In genomic region chr4:1090465-1091440, GRCh38 we compare ENCODE assay signal across 17 cellular contexts. TPM values are rescaled to one million over a fixed set of nuclear protein-coding genes. Genes with fewer than 3 reads are reported as not detected.
DNase-seq lines count a peak whose midpoint lies in the region; ATAC-seq and TF ChIP-seq lines count a peak whose summit lies in the region.
"Had no signal": no experiment of that assay in that cellular context is flagged by ENCODE, and none has a peak within 500 bp of the region (broad histone marks: within the 10 kb centered on the region; RNA-seq: fewer than 3 reads in every experiment).

No MANE protein-coding gene starts in this region.

- TF ChIP-seq CTCF in H9 (conservative IDR thresholded peaks at IDR 0.05), result no peak

- no peak overlapping the region for H2BK120ac ChIP-seq in H9 (ENCODE audit: low read depth, low read length, poor library complexity, severe bottlenecking)

- no peak overlapping the region for H3K9ac ChIP-seq in H9 (ENCODE audit: extremely low read depth, insufficient read length, low read length)

- no peaks in the 10 kb centered on the region for H3K79me2 ChIP-seq in H9 (ENCODE audit: insufficient read depth, low read length)

- H3K56ac ChIP-seq in H9 (ENCODE audit: insufficient read length, low read depth, low read length), result no peak overlapping the region

- H3K4ac ChIP-seq in H9 (ENCODE audit: low read depth, low read length), result no peak overlapping the region

- peaks cover 0 to 14% (median 7%) of the 10 kb centered on the region in 3 experiments; a peak in 6 of 7 replicates for H3K36me3 Mint-ChIP-seq in H9 (ENCODE audit: insufficient read depth in 1 of 3, low read depth in 3 of 3)

- H2AK5ac ChIP-seq in H9 (ENCODE audit: insufficient read length, low read length), result no peak overlapping the region

- no peaks in the 10 kb centered on the region for H3K4me1 ChIP-seq in H9 (ENCODE audit: insufficient read depth, low read length)

- no peaks in the 10 kb centered on the region for H3K9me3 ChIP-seq in H9 (ENCODE audit: control insufficient read depth, low read depth, low read length)

- H3K14ac ChIP-seq in H9 (ENCODE audit: insufficient read depth, low read length), result no peak overlapping the region

- no peak overlapping the region for H3K27ac ChIP-seq in H9 (ENCODE audit: insufficient read length, low read depth, low read length)

- no peak for ATAC-seq in HG02571 (IDR thresholded peaks at IDR 0.05; ENCODE audit: unreplicated experiment)

- peak; percentile 23 for DNase-seq in D341Med (ENCODE audit: low spot score)
- peak; percentile 9 for DNase-seq in H9
- peak; percentile 25 for DNase-seq in islet precursor cell
- peak; percentile 16 for DNase-seq in stimulated activated CD8-positive, alpha-beta memory T cell treated with anti-CD3 and anti-CD28 coated beads, Interleukin-4, amount 100 ng/mL, for 48 hours
- DNase-seq in NCI-H128 (lab: John Stamatoyannopoulos, UW; ENCODE audit: unreplicated experiment), result no peak
- DNase-seq in stimulated activated naive CD4-positive, alpha-beta T cell (lab: John Stamatoyannopoulos, UW), result no peak
- DNase-seq: COR-L47; DMS153; NCI-H1048; NCI-H226; NCI-H526 treated with DMSO at 0.1 percent for 48 hours; NK-92 treated with Interleukin-12 subunit alpha and Interleukin-12 subunit beta, amount 100 ng/mL, for 24 hours; SHP77 had no signal

- peak overlapping the region in 1 of 3 experiments; percentile 40; a peak in 1 of 7 replicates for H3K27ac Mint-ChIP-seq in H9

- no peak overlapping the region for H4K91ac ChIP-seq in H9 (ENCODE audit: insufficient read length, low read depth, low read length)

- no peaks in the 10 kb centered on the region for H3K4me1 Mint-ChIP-seq in H9

- no peaks in the 10 kb centered on the region for H4K20me1 ChIP-seq in H9 (ENCODE audit: control insufficient read depth, insufficient read depth, insufficient read length)

- no peak overlapping the region for H2BK12ac ChIP-seq in H9 (ENCODE audit: insufficient read length, low read depth, low read length)

- WGBS in H9 (ENCODE audit: extremely low coverage, insufficient read length, low lambda C conversion rate), result no CpG with 5 or more reads among the region's 10 CpGs

- no peak overlapping the region for H2AFZ ChIP-seq in H9 (ENCODE audit: low read length)

- H4K8ac ChIP-seq in H9 (replicated peaks; ENCODE audit: insufficient read length, low read depth, low read length), result no peak overlapping the region

- H3K27me3 Mint-ChIP-seq in H9 (ENCODE audit: low read depth), result peaks cover 18% of the 10 kb centered on the region

- H2BK20ac ChIP-seq in H9 (ENCODE audit: low read depth, low read length, poor library complexity, severe bottlenecking), result no peak overlapping the region

- H3K4me3 Mint-ChIP-seq in H9, result no peak overlapping the region

- no peak overlapping the region for H3T11ph ChIP-seq in H9 (ENCODE audit: low read length)

- H3K9me3 Mint-ChIP-seq in H9, result peaks cover 20 to 23% of the 10 kb centered on the region in 2 experiments

- no peaks in the 10 kb centered on the region for H3K23me2 ChIP-seq in H9 (ENCODE audit: insufficient read length, low read depth, low read length, poor library complexity, severe bottlenecking)

- H4K5ac ChIP-seq in H9 (ENCODE audit: insufficient read length, low read depth, low read length), result no peak overlapping the region

- no peak overlapping the region for H3K23ac ChIP-seq in H9 (ENCODE audit: insufficient read length, low read depth, low read length)

- H3K79me1 ChIP-seq in H9 (ENCODE audit: insufficient read depth, low read depth, low read length, poor library complexity, severe bottlenecking), result no peaks in the 10 kb centered on the region

- no peak overlapping the region for H3K18ac ChIP-seq in H9 (ENCODE audit: insufficient read length, low read depth, low read length)

- no peaks in the 10 kb centered on the region for H3K27me3 ChIP-seq in H9 (ENCODE audit: insufficient read depth, low read length)

- H2BK5ac ChIP-seq in H9 (ENCODE audit: insufficient read length, low read length), result no peak overlapping the region

- H3K4me2 ChIP-seq in H9 (ENCODE audit: insufficient read depth, insufficient read length, low read length), result no peak overlapping the region

- H2BK15ac ChIP-seq in H9 (ENCODE audit: low read depth, low read length), result no peak overlapping the region

RNA-seq across cellular contexts. Expression of gene RNF212, which starts 22.6 kb away (rescaled TPM):
- total RNA-seq in H9 (2021), result 3.0 and 3.3 TPM in 2 replicates
- total RNA-seq: H4, MCF 10A, OCI-LY7 had no signal

Comparison
In these comparisons a context has a peak if more than half of its experiments do, and no peak if none do; other contexts are left out.
1. DNase-seq: peak in D341Med (single experiment), H9 (single experiment), islet precursor cell (single experiment) and stimulated activated CD8-positive, alpha-beta memory T cell treated with anti-CD3 and anti-CD28 coated beads, Interleukin-4, amount 100 ng/mL, for 48 hours (single experiment); none in NCI-H128 (single experiment) and stimulated activated naive CD4-positive, alpha-beta T cell (0 of 6).